In the genomic region with DNA sequence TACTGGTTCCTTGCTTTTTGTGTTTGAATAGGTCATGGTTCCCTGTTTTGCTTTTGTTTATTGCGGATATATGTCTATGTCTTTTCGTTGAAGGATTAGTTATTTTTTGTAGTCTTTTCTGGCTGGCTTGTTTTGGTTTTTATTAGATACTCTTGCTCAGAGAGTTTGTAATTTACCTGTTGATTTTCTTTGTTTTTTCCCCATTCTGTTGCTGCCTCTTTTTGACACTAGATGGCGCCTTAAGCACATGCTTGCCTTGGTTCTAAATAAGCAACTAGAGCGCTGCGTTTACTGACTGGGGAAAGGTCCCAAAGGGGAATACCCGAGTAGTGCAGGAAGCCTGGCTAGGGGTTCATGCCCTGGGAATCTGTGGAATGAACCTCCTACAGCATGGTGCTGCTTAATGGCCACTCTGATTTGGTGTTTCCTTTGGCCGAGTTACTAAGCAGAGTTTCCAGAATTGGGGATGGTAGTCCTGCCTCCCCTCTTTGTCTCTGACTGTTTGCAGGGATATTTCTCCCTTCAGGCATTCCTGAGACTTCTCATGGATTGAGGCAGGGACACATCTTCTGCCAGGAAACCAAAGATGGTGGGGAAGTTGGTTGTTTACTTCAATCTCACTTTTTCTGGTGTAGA, we compare ENCODE assay signal across 1 cellular context.
TF ChIP-seq lines count a peak whose summit lies in the region.

No MANE protein-coding gene starts in this region.

TF ChIP-seq in HepG2, 621 proteins besides CTCF, POLR2A, EP300 and RAD21 (continued from another document):
- TF ChIP-seq, protein P1, sequence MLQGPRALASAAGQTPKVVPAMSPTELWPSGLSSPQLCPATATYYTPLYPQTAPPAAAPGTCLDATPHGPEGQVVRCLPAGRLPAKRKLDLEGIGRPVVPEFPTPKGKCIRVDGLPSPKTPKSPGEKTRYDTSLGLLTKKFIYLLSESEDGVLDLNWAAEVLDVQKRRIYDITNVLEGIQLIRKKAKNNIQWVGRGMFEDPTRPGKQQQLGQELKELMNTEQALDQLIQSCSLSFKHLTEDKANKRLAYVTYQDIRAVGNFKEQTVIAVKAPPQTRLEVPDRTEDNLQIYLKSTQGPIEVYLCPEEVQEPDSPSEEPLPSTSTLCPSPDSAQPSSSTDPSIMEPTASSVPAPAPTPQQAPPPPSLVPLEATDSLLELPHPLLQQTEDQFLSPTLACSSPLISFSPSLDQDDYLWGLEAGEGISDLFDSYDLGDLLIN (CRISPR knock-in tag; IDR thresholded peaks at IDR 0.05; ENCODE audit: borderline replicate concordance) = no peak
- TF ChIP-seq ZNF775 (CRISPR knock-in tag; IDR thresholded peaks at IDR 0.05; ENCODE audit: borderline replicate concordance) = no peak
- TF ChIP-seq SOX5 (CRISPR knock-in tag; IDR thresholded peaks at IDR 0.05; ENCODE audit: borderline replicate concordance) = no peak
